ENCODE assay signal across 8 cellular contexts in the genomic region with DNA sequence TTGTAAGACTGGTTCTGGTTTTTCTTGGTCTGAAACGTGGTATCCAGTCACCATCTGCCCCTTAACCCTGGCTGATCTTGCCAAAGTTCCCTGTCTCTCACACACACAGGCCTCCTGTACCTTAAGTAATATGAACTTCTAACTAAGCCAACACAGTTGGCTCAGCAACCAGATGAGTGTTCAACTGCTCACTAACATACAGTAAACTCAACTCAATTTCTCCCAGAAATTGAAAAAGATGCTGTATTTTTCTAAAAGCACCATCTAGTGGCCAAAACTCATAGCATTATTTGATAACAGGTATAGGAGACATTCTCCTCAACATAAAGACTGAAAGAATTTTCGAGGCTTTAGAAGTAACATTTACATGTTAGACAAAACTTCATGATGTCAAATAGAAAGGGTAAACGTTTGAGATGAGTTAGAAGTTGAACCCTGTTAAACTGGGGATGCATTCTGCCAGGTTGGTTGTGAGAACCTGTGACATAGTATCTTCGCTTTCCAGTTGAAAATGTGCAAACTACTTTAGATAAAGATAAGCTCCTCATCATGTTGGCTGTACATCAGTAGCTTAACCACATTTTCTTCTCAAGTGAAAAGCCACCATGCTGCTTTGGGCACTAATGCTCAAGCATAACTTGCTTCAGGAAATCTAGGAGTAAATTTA. TPM values are rescaled to one million over a fixed set of nuclear protein-coding genes. Genes with fewer than 3 reads are reported as not detected.
A peak's percentile ranks its signal among the peaks of the same experiment; 100 is the strongest.
DNase-seq lines count a peak whose midpoint lies in the region; ATAC-seq and TF ChIP-seq lines count a peak whose summit lies in the region.

No MANE protein-coding gene starts in this region.

- no peak overlapping the region for H2AFZ ChIP-seq in parathyroid adenoma

- peak; percentile 62 for TF ChIP-seq CTCF in BJ (IDR thresholded peaks at IDR 0.05; ENCODE audit: insufficient read depth, low read depth, low read length)
- peak; percentile 38 for TF ChIP-seq CTCF in parathyroid adenoma (IDR thresholded peaks at IDR 0.05)

- H3K36me3 ChIP-seq in BJ (ENCODE audit: control insufficient read depth, insufficient read depth, low read length) (peaks cover 5% of the 10 kb centered on the region), parathyroid adenoma (ENCODE audit: control insufficient read depth, insufficient read depth, low read length) (no peaks in the 10 kb centered on the region)

- H3K4me3 ChIP-seq in BJ (ENCODE audit: low read depth, low read length) = no peak overlapping the region
- H3K4me3 ChIP-seq in parathyroid adenoma (ENCODE audit: low read depth, low read length) = no peak overlapping the region

- H3K9ac ChIP-seq in parathyroid adenoma = no peak overlapping the region

- POLR2A ChIA-PET in BJ (lab: Charles Lee) = interaction anchor here (0.6 kb wide), 4 partner anchors 57 to 1049 kb away, joined by 3 to 16 read pairs (median 4); no protein-coding TSS in a partner anchor

- DNase-seq in BJ (ENCODE audit: low read depth) (no peak), SHP77 treated with DMSO at 0.1 percent for 48 hours (lab: John Stamatoyannopoulos, UW) (peak; percentile 29), fibroblast of gingiva (ENCODE audit: low read depth) (peak; percentile 50)
- DNase-seq in stimulated activated CD4-positive, alpha-beta T cell treated with anti-CD3 and anti-CD28 coated beads, Interleukin-12 subunit alpha, Interleukin-12 subunit beta, amount 100 ng/mL, for 4 hours = no peak

- H3K4me1 ChIP-seq in parathyroid adenoma = peaks cover 3% of the 10 kb centered on the region

- H3K9me3 ChIP-seq in parathyroid adenoma (ENCODE audit: control insufficient read depth, low read length) = no peaks in the 10 kb centered on the region

- H3K4me2 ChIP-seq in parathyroid adenoma (ENCODE audit: low read length) = no peak overlapping the region

- CTCF ChIA-PET in BJ (lab: Yijun Ruan, JAX) = interaction anchor here (0.6 to 2.9 kb wide), 8 partner anchors 8 to 617 kb away, joined by 3 to 17 read pairs (median 4); no protein-coding TSS in a partner anchor

- H3K27ac ChIP-seq in parathyroid adenoma = no peak overlapping the region

- peak; percentile 45 for ATAC-seq in GM21723 (IDR thresholded peaks at IDR 0.05; ENCODE audit: unreplicated experiment)
- no peak for ATAC-seq in HG03565 (IDR thresholded peaks at IDR 0.05; ENCODE audit: unreplicated experiment)
- no peak for ATAC-seq in GM19463 (IDR thresholded peaks at IDR 0.05; ENCODE audit: unreplicated experiment)

- H3K27me3 ChIP-seq in BJ (ENCODE audit: control insufficient read depth, insufficient read depth, low read length) (no peaks in the 10 kb centered on the region), parathyroid adenoma (ENCODE audit: control insufficient read depth, insufficient read depth, low read length) (no peaks in the 10 kb centered on the region)

- H3K79me2 ChIP-seq in parathyroid adenoma = no peaks in the 10 kb centered on the region

RNA-seq across cellular contexts. Expression of gene CCNI, which starts 31.2 kb away (rescaled TPM):
- polyA plus RNA-seq in BJ (2011; rRNA removed) = 85.1 and 109 TPM in 2 replicates
- 354 and 399 TPM in 2 replicates for polyA minus RNA-seq in BJ (2011; rRNA and poly(A)+ RNA removed)

Comparison
In these comparisons a context has a peak if more than half of its experiments do, and no peak if none do; other contexts are left out.
1. DNase-seq: peak in SHP77 treated with DMSO at 0.1 percent for 48 hours (single experiment) and fibroblast of gingiva (single experiment); none in BJ (single experiment) and stimulated activated CD4-positive, alpha-beta T cell treated with anti-CD3 and anti-CD28 coated beads, Interleukin-12 subunit alpha, Interleukin-12 subunit beta, amount 100 ng/mL, for 4 hours (single experiment).